Comparison of ENCODE assay signal across 1 cellular context in genomic region chr11:94128746-94129504, GRCh38.
TF ChIP-seq lines count a peak whose summit lies in the region.

TSS of gene PANX1 (plus strand) at chr11:94128841. CDS start at chr11:94129313, 472 bp downstream.

TF ChIP-seq in HEK293, 187 proteins besides CTCF, POLR2A, EP300 and RAD21 (continued from another document and continues in another):
- TF ChIP-seq ZNF266 (tag by site-specific recombination; IDR thresholded peaks at IDR 0.05; ENCODE audit: low read depth) (no peak), SETDB1 (IDR thresholded peaks at IDR 0.05; ENCODE audit: insufficient read length, low read length) (no peak), ZEB2 (tag by site-specific recombination; IDR thresholded peaks at IDR 0.05) (no peak), ZNF549 (tag by site-specific recombination; IDR thresholded peaks at IDR 0.05) (no peak), ZNF423 (tag by site-specific recombination; IDR thresholded peaks at IDR 0.05) (no peak), KLF8 (tag by site-specific recombination; IDR thresholded peaks at IDR 0.05) (peak; percentile 91), ZIC2 (tag by site-specific recombination; IDR thresholded peaks at IDR 0.05) (peak; percentile 52; the same call in 1 of the 2 replicates), ZNF140 (tag by site-specific recombination; IDR thresholded peaks at IDR 0.05) (no peak), ZNF19 (tag by site-specific recombination; IDR thresholded peaks at IDR 0.05; ENCODE audit: low read depth) (no peak), ZNF514 (tag by site-specific recombination; IDR thresholded peaks at IDR 0.05) (no peak), ZNF341 (tag by site-specific recombination; IDR thresholded peaks at IDR 0.05; ENCODE audit: low read depth) (peak; percentile 51), ZNF248 (tag by site-specific recombination; IDR thresholded peaks at IDR 0.05) (no peak), SALL2 (tag by site-specific recombination; IDR thresholded peaks at IDR 0.05; ENCODE audit: borderline replicate concordance) (no peak), ZNF335 (tag by site-specific recombination; conservative IDR thresholded peaks at IDR 0.05) (peak; percentile 80), ZBTB17 (tag by site-specific recombination; IDR thresholded peaks at IDR 0.05) (peak; percentile 97), ZNF830 (tag by site-specific recombination; IDR thresholded peaks at IDR 0.05; ENCODE audit: low read depth) (no peak), MYNN (tag by site-specific recombination; IDR thresholded peaks at IDR 0.05; ENCODE audit: borderline replicate concordance) (no peak), ZBTB1 (tag by site-specific recombination; IDR thresholded peaks at IDR 0.05) (no peak), HOXA7 (CRISPR knock-in tag; IDR thresholded peaks at IDR 0.05; ENCODE audit: borderline replicate concordance) (no peak), ZNF24 (tag by site-specific recombination; IDR thresholded peaks at IDR 0.05) (no peak), ZNF26 (tag by site-specific recombination; IDR thresholded peaks at IDR 0.05) (no peak), ZNF747 (tag by site-specific recombination; IDR thresholded peaks at IDR 0.05) (no peak), BCL11A (tag by site-specific recombination; IDR thresholded peaks at IDR 0.05; ENCODE audit: low read depth) (no peak), YY1 (tag by site-specific recombination; IDR thresholded peaks at IDR 0.05) (no peak), ZNF777 (tag by site-specific recombination; IDR thresholded peaks at IDR 0.05; ENCODE audit: borderline replicate concordance) (no peak), ZNF10 (tag by site-specific recombination; IDR thresholded peaks at IDR 0.05) (no peak), ZNF202 (tag by site-specific recombination; IDR thresholded peaks at IDR 0.05; ENCODE audit: borderline replicate concordance) (no peak), ZNF707 (tag by site-specific recombination; IDR thresholded peaks at IDR 0.05) (no peak), IKZF3 (tag by site-specific recombination; IDR thresholded peaks at IDR 0.05) (no peak), ZNF654 (tag by site-specific recombination; IDR thresholded peaks at IDR 0.05; ENCODE audit: low read depth) (no peak), ZNF280C (tag by site-specific recombination; IDR thresholded peaks at IDR 0.05) (no peak), ZNF211 (tag by site-specific recombination; IDR thresholded peaks at IDR 0.05; ENCODE audit: low read depth) (no peak), ZNF132 (tag by site-specific recombination; IDR thresholded peaks at IDR 0.05; ENCODE audit: borderline replicate concordance) (no peak), RBAK (tag by site-specific recombination; IDR thresholded peaks at IDR 0.05) (no peak), ZNF629 (tag by site-specific recombination; IDR thresholded peaks at IDR 0.05) (peak; percentile 67), ZBTB49 (tag by site-specific recombination; IDR thresholded peaks at IDR 0.05; ENCODE audit: low read depth) (no peak), ZNF221 (tag by site-specific recombination; IDR thresholded peaks at IDR 0.05; ENCODE audit: borderline replicate concordance) (no peak), ZNF76 (tag by site-specific recombination; IDR thresholded peaks at IDR 0.05; ENCODE audit: borderline replicate concordance, low read depth) (peak; percentile 84), MEIS1 (CRISPR knock-in tag; IDR thresholded peaks at IDR 0.05; ENCODE audit: borderline replicate concordance) (no peak), ZNF155 (tag by site-specific recombination; IDR thresholded peaks at IDR 0.05) (no peak), ZBTB21 (tag by site-specific recombination; IDR thresholded peaks at IDR 0.05) (no peak), ZNF544 (tag by site-specific recombination; IDR thresholded peaks at IDR 0.05) (no peak), HOXC10 (CRISPR knock-in tag; IDR thresholded peaks at IDR 0.05) (peak; percentile 80; the same call in 1 of the 2 replicates), REPIN1 (tag by site-specific recombination; IDR thresholded peaks at IDR 0.05; ENCODE audit: low read depth) (no peak), ZNF175 (tag by site-specific recombination; IDR thresholded peaks at IDR 0.05) (no peak), ZNF513 (tag by site-specific recombination; IDR thresholded peaks at IDR 0.05) (no peak), ZNF292 (tag by site-specific recombination; IDR thresholded peaks at IDR 0.05; ENCODE audit: borderline replicate concordance, low read depth) (no peak), ZNF510 (tag by site-specific recombination; IDR thresholded peaks at IDR 0.05; ENCODE audit: insufficient replicate concordance) (no peak), ELK4 (IDR thresholded peaks at IDR 0.05; ENCODE audit: borderline replicate concordance, low read depth, low read length) (peak; percentile 73; the same call in 1 of the 2 replicates), ZNF138 (tag by site-specific recombination; IDR thresholded peaks at IDR 0.05; ENCODE audit: borderline replicate concordance) (no peak), ZNF121 (tag by site-specific recombination; IDR thresholded peaks at IDR 0.05) (no peak), ZBTB11 (tag by site-specific recombination; conservative IDR thresholded peaks at IDR 0.05; ENCODE audit: low read depth) (peak; percentile 84), PBX3 (CRISPR knock-in tag; IDR thresholded peaks at IDR 0.05) (0 out of 2 replicates have a peak, but pooled peaks have one; percentile 58), ZNF626 (tag by site-specific recombination; IDR thresholded peaks at IDR 0.05) (no peak), ZSCAN4 (tag by site-specific recombination; IDR thresholded peaks at IDR 0.05) (no peak), ATF2 (tag by site-specific recombination; IDR thresholded peaks at IDR 0.05; ENCODE audit: low read depth) (no peak), KLF10 (tag by site-specific recombination; IDR thresholded peaks at IDR 0.05) (peak; percentile 91)
